ENCODE assay signal across 16 cellular contexts in genomic region chr4:137627938-137628460, GRCh38.
DNase-seq lines count a peak whose midpoint lies in the region; ATAC-seq and TF ChIP-seq lines count a peak whose summit lies in the region.
"Had no signal": no experiment of that assay in that cellular context is flagged by ENCODE, and none has a peak within 500 bp of the region (broad histone marks: within the 10 kb centered on the region; RNA-seq: fewer than 3 reads in every experiment).

No MANE protein-coding gene starts in this region.

- POLR2A ChIA-PET in PC-3 (lab: Charles Lee; ENCODE audit: unreplicated experiment) = no interaction called here

- no peak overlapping the region for H3K4me3 ChIP-seq in AG10803 (ENCODE audit: low read length)
- no peak overlapping the region for H3K4me3 ChIP-seq in PC-3 (ENCODE audit: low read length)
- H3K4me3 ChIP-seq: K562 had no signal

- no peak overlapping the region for H3K4me2 ChIP-seq in PC-3 (ENCODE audit: low read length)

- no peak overlapping the region for H3K9ac ChIP-seq in PC-3 (ENCODE audit: low read length)

- no peaks in the 10 kb centered on the region for H3K9me2 ChIP-seq in PC-3 (replicated peaks; ENCODE audit: low read length)

- H4K20me1 ChIP-seq in PC-3 (ENCODE audit: low read length) = no peaks in the 10 kb centered on the region

- peak overlapping the region; percentile 25; the same call in 1 of the 2 replicates for H3K27ac ChIP-seq in PC-3 (ENCODE audit: low read length)

- H3K4me1 ChIP-seq in PC-3 (ENCODE audit: insufficient read depth, low read length) = peaks cover 12% of the 10 kb centered on the region; the same call in 1 of the 2 replicates
- H3K4me1 ChIP-seq: BE2C, Caco-2 had no signal

- BruUV-seq in PC-3 (replicated peaks; lab: Mats Ljungman, UMichigan) = no TSS peak

- peak; percentile 73; the same call in 1 of the 2 replicates for ATAC-seq in PC-3
- ATAC-seq in HG03095 (IDR thresholded peaks at IDR 0.05; ENCODE audit: unreplicated experiment) = no peak
- no peak for ATAC-seq in HG03108 (IDR thresholded peaks at IDR 0.05; ENCODE audit: unreplicated experiment)
- ATAC-seq: K562 had no signal

- TF ChIP-seq CTCF in AG10803 (conservative IDR thresholded peaks at IDR 0.05; ENCODE audit: low read length) (no peak), PC-3 (conservative IDR thresholded peaks at IDR 0.05; ENCODE audit: low read depth, low read length) (no peak)

- no peaks in the 10 kb centered on the region for H3K9me3 ChIP-seq in PC-3 (ENCODE audit: low read length)
- H3K9me3 ChIP-seq: BE2C, Caco-2 had no signal

- H3F3A ChIP-seq in PC-3 (ENCODE audit: low read length, unreplicated experiment) = no peaks in the 10 kb centered on the region

- H2AFZ ChIP-seq in PC-3 (ENCODE audit: low read length) = no peak overlapping the region

- H3K79me2 ChIP-seq in PC-3 (ENCODE audit: low read length) = no peaks in the 10 kb centered on the region

- peak; percentile 28 for DNase-seq in AG10803 (ENCODE audit: low read depth)
- DNase-seq in GM04503 (ENCODE audit: low read depth) = peak; percentile 15
- DNase-seq in PC-3 = peak; percentile 38
- peak; percentile 44 for DNase-seq in fibroblast of peridontal ligament (ENCODE audit: extremely low read depth)
- DNase-seq in NCI-H1417 (lab: John Stamatoyannopoulos, UW) = no peak
- DNase-seq: BE2C; C1 segment of cervical spinal cord; Caco-2; CD4-positive, CD25-positive, alpha-beta regulatory T cell; CD8-positive, alpha-beta memory T cell; GDM1; HCEC 1CT; IMR-90 had no signal

- intact Hi-C loops in PC-3 (cut with micrococcal nuclease) = loop anchor here (10.0 kb wide), 1 partner anchor 177 kb away; no protein-coding TSS in a partner anchor

- CTCF ChIA-PET in PC-3 (lab: Charles Lee) = no interaction called here

- no peaks in the 10 kb centered on the region for H3K27me3 ChIP-seq in PC-3 (ENCODE audit: low read length)
- H3K27me3 ChIP-seq: BE2C had no signal

- H3K36me3 ChIP-seq in PC-3 (ENCODE audit: low read depth, low read length) = no peaks in the 10 kb centered on the region
- H3K36me3 ChIP-seq: BE2C had no signal

Comparison
In these comparisons a context has a peak if more than half of its experiments do, and no peak if none do; other contexts are left out.
1. DNase-seq: peak in AG10803 (single experiment), GM04503 (single experiment), PC-3 (single experiment) and fibroblast of peridontal ligament (single experiment); none in NCI-H1417 (0 of 3).